17 cellular contexts compared by ENCODE assay signal in genomic region chr15:49290204-49290603, GRCh38.
DNase-seq lines count a peak whose midpoint lies in the region; ATAC-seq and TF ChIP-seq lines count a peak whose summit lies in the region.
"Had no signal": no experiment of that assay in that cellular context is flagged by ENCODE, and none has a peak within 500 bp of the region (broad histone marks: within the 10 kb centered on the region; RNA-seq: fewer than 3 reads in every experiment).

No MANE protein-coding gene starts in this region.

- peaks cover 9% of the 10 kb centered on the region for H3K4me1 Mint-ChIP-seq in osteocyte (ENCODE audit: unreplicated experiment)
- peaks cover 32% of the 10 kb centered on the region for H3K4me1 Mint-ChIP-seq in activated CD8-positive, alpha-beta memory T cell treated with anti-CD3 and anti-CD28 coated beads, Interleukin-2, amount 10 ng/mL, durations not matched to agents 7 days and 5 days

- H3K9me3 Mint-ChIP-seq in osteocyte (ENCODE audit: unreplicated experiment) = peaks cover 2% of the 10 kb centered on the region
- no peaks in the 10 kb centered on the region for H3K9me3 Mint-ChIP-seq in activated CD8-positive, alpha-beta memory T cell treated with anti-CD3 and anti-CD28 coated beads, Interleukin-2, amount 10 ng/mL, durations not matched to agents 7 days and 5 days (ENCODE audit: low read depth)
- H3K9me3 Mint-ChIP-seq: CD8-positive, alpha-beta memory T cell had no signal

- no peak overlapping the region for H3K4me3 ChIP-seq in left ventricle myocardium inferior

- peaks cover 36% of the 10 kb centered on the region for H3K36me3 Mint-ChIP-seq in osteocyte (ENCODE audit: unreplicated experiment)
- H3K36me3 Mint-ChIP-seq in activated CD8-positive, alpha-beta memory T cell treated with anti-CD3 and anti-CD28 coated beads, Interleukin-2, amount 10 ng/mL, durations not matched to agents 7 days and 5 days = peaks cover 69% of the 10 kb centered on the region

- CTCF ChIA-PET in activated CD8-positive, alpha-beta memory T cell treated with anti-CD3 and anti-CD28 coated beads, Interleukin-2, amount 10 ng/mL, durations not matched to agents 7 days and 5 days (lab: Charles Lee) = no interaction called here

- H3K27me3 ChIP-seq in left ventricle myocardium inferior (ENCODE audit: low read depth) = no peaks in the 10 kb centered on the region

- DNase-seq in NCI-H524 (lab: John Stamatoyannopoulos, UW) = peak; percentile 10 to 49
- DNase-seq in NCI-H524 treated with DMSO at 0.1 percent for 48 hours (lab: John Stamatoyannopoulos, UW) = no peak
- no peak for DNase-seq in left ventricle myocardium superior
- DNase-seq in left ventricle myocardium inferior = no peak
- DNase-seq in dedifferentiated amniotic fluid mesenchymal stem cell (ENCODE audit: extremely low spot score) = peak; percentile 53
- DNase-seq in osteocyte (ENCODE audit: extremely low spot score, unreplicated experiment) = no peak
- no peak for DNase-seq in activated CD8-positive, alpha-beta memory T cell treated with anti-CD3 and anti-CD28 coated beads, Interleukin-2, amount 10 ng/mL, durations not matched to agents 7 days and 5 days
- DNase-seq in stimulated activated CD4-positive, alpha-beta T cell treated with anti-CD3 and anti-CD28 coated beads, Interleukin-4, amount 100 ng/mL, for 24 hours = no peak
- DNase-seq: 8988T; CD8-positive, alpha-beta memory T cell; GF-D8; NCI-H1105 treated with DMSO at 0.1 percent for 48 hours; NCI-H1694 treated with DMSO at 0.1 percent for 48 hours; NCI-H2107; NCI-H2227 treated with DMSO at 0.1 percent for 48 hours; NCI-H526 had no signal

- TF ChIP-seq CTCF in left ventricle myocardium inferior (IDR thresholded peaks at IDR 0.05; ENCODE audit: borderline replicate concordance) = no peak
- no peak for TF ChIP-seq CTCF in osteocyte (IDR thresholded peaks at IDR 0.05)

- intact Hi-C loops in left ventricle myocardium superior (cut with micrococcal nuclease) = no loop called here
- intact Hi-C loops in left ventricle myocardium inferior (cut with micrococcal nuclease) = no loop called here

- H3K4me1 ChIP-seq in left ventricle myocardium inferior = peaks cover 4% of the 10 kb centered on the region

- H3K4me3 Mint-ChIP-seq in osteocyte (ENCODE audit: unreplicated experiment) = no peak overlapping the region
- H3K4me3 Mint-ChIP-seq in activated CD8-positive, alpha-beta memory T cell treated with anti-CD3 and anti-CD28 coated beads, Interleukin-2, amount 10 ng/mL, durations not matched to agents 7 days and 5 days = no peak overlapping the region
- H3K4me3 Mint-ChIP-seq: CD8-positive, alpha-beta memory T cell had no signal

- no peaks in the 10 kb centered on the region for H3K9me3 ChIP-seq in left ventricle myocardium inferior (replicated peaks)

- no peak overlapping the region for H3K27ac ChIP-seq in left ventricle myocardium inferior (replicated peaks)
- H3K27ac ChIP-seq: RWPE1 had no signal

- no peak overlapping the region for H3K27ac Mint-ChIP-seq in osteocyte (ENCODE audit: unreplicated experiment)
- no peak overlapping the region for H3K27ac Mint-ChIP-seq in activated CD8-positive, alpha-beta memory T cell treated with anti-CD3 and anti-CD28 coated beads, Interleukin-2, amount 10 ng/mL, durations not matched to agents 7 days and 5 days
- H3K27ac Mint-ChIP-seq: CD8-positive, alpha-beta memory T cell had no signal

- H3K27me3 Mint-ChIP-seq in osteocyte (ENCODE audit: unreplicated experiment) = no peaks in the 10 kb centered on the region
- no peaks in the 10 kb centered on the region for H3K27me3 Mint-ChIP-seq in activated CD8-positive, alpha-beta memory T cell treated with anti-CD3 and anti-CD28 coated beads, Interleukin-2, amount 10 ng/mL, durations not matched to agents 7 days and 5 days
- H3K27me3 Mint-ChIP-seq: CD8-positive, alpha-beta memory T cell had no signal

- peak; percentile 84 for ATAC-seq in left ventricle myocardium superior
- no peak for ATAC-seq in activated CD8-positive, alpha-beta memory T cell treated with anti-CD3 and anti-CD28 coated beads, Interleukin-2, amount 10 ng/mL, durations not matched to agents 7 days and 5 days

- H3K36me3 ChIP-seq in left ventricle myocardium inferior = peaks cover 28% of the 10 kb centered on the region

Comparison
In these comparisons a context has a peak if more than half of its experiments do, and no peak if none do; other contexts are left out.
1. DNase-seq: peak in NCI-H524 (2 of 2) and dedifferentiated amniotic fluid mesenchymal stem cell (single experiment); none in NCI-H524 treated with DMSO at 0.1 percent for 48 hours (single experiment), left ventricle myocardium superior (single experiment), left ventricle myocardium inferior (single experiment), osteocyte (single experiment), activated CD8-positive, alpha-beta memory T cell treated with anti-CD3 and anti-CD28 coated beads, Interleukin-2, amount 10 ng/mL, durations not matched to agents 7 days and 5 days (single experiment) and stimulated activated CD4-positive, alpha-beta T cell treated with anti-CD3 and anti-CD28 coated beads, Interleukin-4, amount 100 ng/mL, for 24 hours (single experiment).